In genomic region chr3:157606392-157607197, GRCh38 we compare ENCODE assay signal across 8 cellular contexts.
DNase-seq lines count a peak whose midpoint lies in the region; ATAC-seq, FAIRE-seq and TF ChIP-seq lines count a peak whose summit lies in the region.

No MANE protein-coding gene starts in this region.

- no peak overlapping the region for H3K27ac Mint-ChIP-seq in activated T-helper 17 cell treated with anti-CD3 and anti-CD28 coated beads, Interleukin-2, amount 50 U/mL, for 72 hours

- no peak for TF ChIP-seq POLR2A in upper lobe of left lung (IDR thresholded peaks at IDR 0.05)

- H3K4me3 Mint-ChIP-seq in activated T-helper 17 cell treated with anti-CD3 and anti-CD28 coated beads, Interleukin-2, amount 50 U/mL, for 72 hours, result no peak overlapping the region

- 22 to 25% methylated on average over 10 of the region's 10 CpGs for WGBS in pancreas, 2 donors
- 30 to 33% methylated on average over 7 to 10 of the region's 10 CpGs for WGBS in upper lobe of left lung, 2 donors

- peak; percentile 75 for TF ChIP-seq CTCF in foreskin keratinocyte (conservative IDR thresholded peaks at IDR 0.05)
- TF ChIP-seq CTCF in pancreas (IDR thresholded peaks at IDR 0.05), result peak; percentile 51 to 77 (median 76)
- TF ChIP-seq CTCF in upper lobe of left lung (IDR thresholded peaks at IDR 0.05), result peak; percentile 40 to 79 (median 58)

- H3K4me3 ChIP-seq in pancreas (no peak overlapping the region), upper lobe of left lung (no peak overlapping the region)

- peak; percentile 81 for DNase-seq in Daoy (ENCODE audit: low read depth)
- DNase-seq in HS-5 (ENCODE audit: low read depth), result peak; percentile 58
- DNase-seq in RPMI7951 (ENCODE audit: low read depth), result peak; percentile 74
- peak; percentile 21 to 46 for DNase-seq in foreskin keratinocyte
- peak in 5 of 6 donors; percentile 26 to 79 (median 61) for DNase-seq in pancreas
- DNase-seq in upper lobe of left lung, result peak in 1 of 2 donors; percentile 44

- H3K36me3 ChIP-seq in pancreas, result no peaks in the 10 kb centered on the region
- H3K36me3 ChIP-seq in upper lobe of left lung, result no peaks in the 10 kb centered on the region

- intact Hi-C loops in pancreas (cut with DNase I), result no loop called here

- TF ChIP-seq EP300 in upper lobe of left lung (IDR thresholded peaks at IDR 0.05), result no peak

- H3K36me3 Mint-ChIP-seq in activated T-helper 17 cell treated with anti-CD3 and anti-CD28 coated beads, Interleukin-2, amount 50 U/mL, for 72 hours (ENCODE audit: low read depth), result no peaks in the 10 kb centered on the region

- ATAC-seq in GM21447 (IDR thresholded peaks at IDR 0.05; ENCODE audit: unreplicated experiment) (peak; percentile 92), foreskin keratinocyte (peak; percentile 92), pancreas (peak; percentile 61 to 95 (median 91)), upper lobe of left lung (ENCODE audit: low FRiP score in 2 of 2) (peak; percentile 60 to 87)
- peak; percentile 71 for ATAC-seq in activated T-helper 17 cell treated with anti-CD3 and anti-CD28 coated beads, Interleukin-2, amount 50 U/mL, for 72 hours (replicated peaks)

- peaks cover 5% of the 10 kb centered on the region for H3K27me3 ChIP-seq in foreskin keratinocyte
- H3K27me3 ChIP-seq in pancreas, result no peaks in the 10 kb centered on the region
- no peaks in the 10 kb centered on the region for H3K27me3 ChIP-seq in upper lobe of left lung

- H3K4me1 ChIP-seq in foreskin keratinocyte (no peaks in the 10 kb centered on the region), pancreas (no peaks in the 10 kb centered on the region), upper lobe of left lung (peaks cover 0 to 5% (median 2%) of the 10 kb centered on the region in 4 donors)

- no peak overlapping the region for H3K27ac ChIP-seq in foreskin keratinocyte
- H3K27ac ChIP-seq in pancreas, result no peak overlapping the region
- H3K27ac ChIP-seq in upper lobe of left lung, result no peak overlapping the region

- no peak for FAIRE-seq in pancreas (lab: Jason Lieb, UNC)

- H3K4me1 Mint-ChIP-seq in activated T-helper 17 cell treated with anti-CD3 and anti-CD28 coated beads, Interleukin-2, amount 50 U/mL, for 72 hours, result peaks cover 5% of the 10 kb centered on the region

- H3K9me3 ChIP-seq in pancreas, result no peaks in the 10 kb centered on the region
- no peaks in the 10 kb centered on the region for H3K9me3 ChIP-seq in upper lobe of left lung

- H3K9me3 Mint-ChIP-seq in activated T-helper 17 cell treated with anti-CD3 and anti-CD28 coated beads, Interleukin-2, amount 50 U/mL, for 72 hours, result no peaks in the 10 kb centered on the region

- peaks cover 11% of the 10 kb centered on the region for H3K27me3 Mint-ChIP-seq in activated T-helper 17 cell treated with anti-CD3 and anti-CD28 coated beads, Interleukin-2, amount 50 U/mL, for 72 hours
